Comparison of ENCODE assay signal across 38 cellular contexts in the genomic region with DNA sequence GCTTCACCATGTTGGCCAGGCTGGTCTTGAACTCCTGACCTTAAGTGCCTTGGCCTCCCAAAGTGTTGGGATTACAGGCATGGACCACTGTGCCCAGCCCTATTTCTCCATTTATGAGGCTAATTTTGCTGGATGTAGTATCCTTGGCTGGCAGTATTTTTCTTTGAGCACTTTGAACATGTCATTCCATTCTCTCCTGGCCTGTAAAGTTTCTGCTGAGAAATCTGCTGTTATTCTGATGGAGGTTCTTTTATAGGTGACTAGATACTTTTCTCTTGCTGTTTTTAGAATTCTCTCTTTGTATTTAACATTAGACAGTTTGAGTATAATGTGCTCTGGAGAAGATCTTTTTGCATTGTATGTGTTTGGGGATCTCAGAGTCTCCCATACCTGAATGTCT. TPM values are rescaled to one million over a fixed set of nuclear protein-coding genes. Genes with fewer than 3 reads are reported as not detected.
"Had no signal": no experiment of that assay in that cellular context is flagged by ENCODE, and none has a peak within 500 bp of the region (broad histone marks: within the 10 kb centered on the region; RNA-seq: fewer than 3 reads in every experiment).

No MANE protein-coding gene starts in this region.

- H3K27me3 ChIP-seq: ascending aorta, cardiac muscle cell had no signal

- H3K4me3 Mint-ChIP-seq: activated CD4-positive, alpha-beta memory T cell treated with anti-CD3 and anti-CD28 coated beads, Interleukin-2, amount 10 ng/mL, durations not matched to agents 7 days and 5 days; activated CD4-positive, alpha-beta T cell treated with anti-CD3 and anti-CD28 coated beads for 36 hours; activated CD4-positive, alpha-beta T cell treated with anti-CD3 and anti-CD28 coated beads, Interleukin-2, amount 10 ng/mL, durations not matched to agents 7 days and 5 days; activated CD8-positive, alpha-beta memory T cell treated with anti-CD3 and anti-CD28 coated beads, Interleukin-2, amount 10 ng/mL, durations not matched to agents 7 days and 5 days; activated CD8-positive, alpha-beta T cell treated with anti-CD3 and anti-CD28 coated beads, Interleukin-2, amount 10 ng/mL, durations not matched to agents 7 days and 5 days; activated naive CD4-positive, alpha-beta T cell treated with anti-CD3 and anti-CD28 coated beads, Interleukin-2, amount 10 ng/mL, durations not matched to agents 7 days and 5 days; activated naive CD4-positive, alpha-beta T cell treated with anti-CD3 and anti-CD28 coated beads, Interleukin-2, amount 50 U/mL, for 24 hours; activated naive CD8-positive, alpha-beta T cell; activated naive CD8-positive, alpha-beta T cell treated with anti-CD3 and anti-CD28 coated beads, Interleukin-2, amount 10 ng/mL, durations not matched to agents 7 days and 5 days; activated naive CD8-positive, alpha-beta T cell treated with anti-CD3 and anti-CD28 coated beads, Interleukin-2, amount 50 U/mL, for 24 hours; activated T-cell treated with anti-CD3 and anti-CD28 coated beads, Interleukin-2, amount 50 U/mL, for 24 hours; brain; central memory CD8-positive, alpha-beta T cell; T-helper 1 cell treated with Interleukin-12 subunit alpha and Interleukin-12 subunit beta and Interleukin-4 antibody, amounts not matched to agents 30 μg/mL and 1 μg/mL, for 36 hours; T-helper 2 cell treated with Interferon-gamma antibody and Interleukin-4, amounts not matched to agents 5 μg/mL and 100 μg/mL, for 36 hours had no signal

- ATAC-seq: activated CD4-positive, alpha-beta T cell treated with anti-CD3 and anti-CD28 coated beads for 36 hours; activated CD4-positive, CD25-positive, alpha-beta regulatory T cell treated with anti-CD3 and anti-CD28 coated beads, Interleukin-2, amount 50 U/mL, for 24 hours; activated CD8-positive, alpha-beta memory T cell treated with anti-CD3 and anti-CD28 coated beads, Interleukin-2, amount 10 ng/mL, durations not matched to agents 7 days and 5 days; activated CD8-positive, alpha-beta T cell treated with anti-CD3 and anti-CD28 coated beads, Interleukin-2, amount 10 ng/mL, durations not matched to agents 7 days and 5 days; activated naive CD8-positive, alpha-beta T cell treated with anti-CD3 and anti-CD28 coated beads, Interleukin-2, amount 50 U/mL, for 24 hours had no signal

- H3K4me3 ChIP-seq: ascending aorta, cardiac muscle cell had no signal

- FAIRE-seq: bronchial epithelial cell, TTC549 had no signal

- H3K36me3 ChIP-seq: cardiac muscle cell had no signal

- H3K27me3 Mint-ChIP-seq: activated naive CD4-positive, alpha-beta T cell treated with anti-CD3 and anti-CD28 coated beads, Interleukin-2, amount 10 ng/mL, durations not matched to agents 7 days and 5 days; activated naive CD8-positive, alpha-beta T cell treated with anti-CD3 and anti-CD28 coated beads, Interleukin-2, amount 10 ng/mL, durations not matched to agents 7 days and 5 days; activated T-cell treated with anti-CD3 and anti-CD28 coated beads, Interleukin-2, amount 50 U/mL, for 24 hours; central memory CD8-positive, alpha-beta T cell had no signal

- H3K4me1 ChIP-seq: ascending aorta had no signal

- DNase-seq: activated CD4-positive, alpha-beta memory T cell treated with anti-CD3 and anti-CD28 coated beads, Interleukin-2, amount 10 ng/mL, durations not matched to agents 7 days and 5 days; activated CD4-positive, alpha-beta T cell treated with anti-CD3 and anti-CD28 coated beads for 1 hour; activated CD4-positive, alpha-beta T cell treated with anti-CD3 and anti-CD28 coated beads for 36 hours; activated CD4-positive, alpha-beta T cell treated with anti-CD3 and anti-CD28 coated beads for 48 hours; activated CD4-positive, alpha-beta T cell treated with anti-CD3 and anti-CD28 coated beads, Interleukin-2, amount 10 ng/mL, durations not matched to agents 7 days and 5 days; activated CD4-positive, alpha-beta T cell treated with anti-CD3 and anti-CD28 coated beads, Interleukin-2, amount 50 U/mL, for 48 hours; activated CD4-positive, CD25-positive, alpha-beta regulatory T cell; activated CD8-positive, alpha-beta memory T cell treated with anti-CD3 and anti-CD28 coated beads for 24 hours; activated CD8-positive, alpha-beta memory T cell treated with anti-CD3 and anti-CD28 coated beads, Interleukin-2, amount 10 ng/mL, durations not matched to agents 7 days and 5 days; activated CD8-positive, alpha-beta memory T cell treated with anti-CD3 and anti-CD28 coated beads, Interleukin-2, amount 50 U/mL, for 48 hours; activated CD8-positive, alpha-beta T cell treated with anti-CD3 and anti-CD28 coated beads, Interleukin-2, amount 10 ng/mL, durations not matched to agents 7 days and 5 days; activated effector memory CD4-positive, alpha-beta T cell treated with Interleukin-2 at 50 U/mL for 16 hours; activated gamma-delta T cell; activated naive CD4-positive, alpha-beta T cell treated with anti-CD3 and anti-CD28 coated beads, Interleukin-2, amount 10 ng/mL, durations not matched to agents 7 days and 5 days; activated naive CD4-positive, alpha-beta T cell treated with Interleukin-2 at 50 U/mL for 16 hours; activated naive CD8-positive, alpha-beta T cell treated with anti-CD3 and anti-CD28 coated beads, Interleukin-2, amount 10 ng/mL, durations not matched to agents 7 days and 5 days; activated naive CD8-positive, alpha-beta T cell treated with anti-CD3 and anti-CD28 coated beads, Interleukin-2, amount 50 U/mL, for 24 hours; activated T-cell treated with anti-CD3 and anti-CD28 coated beads, Interleukin-2, amount 50 U/mL, for 24 hours; activated T-cell treated with anti-CD3 and anti-CD28 coated beads, Interleukin-2, amount 50 U/mL, for 48 hours; amygdala; anterior cingulate cortex; caudate nucleus; cerebellar nuclear complex; T-helper 2 cell; T-helper 9 cell had no signal

- H3K27ac Mint-ChIP-seq: activated CD4-positive, alpha-beta memory T cell treated with anti-CD3 and anti-CD28 coated beads, Interleukin-2, amount 10 ng/mL, durations not matched to agents 7 days and 5 days; activated CD4-positive, alpha-beta T cell treated with anti-CD3 and anti-CD28 coated beads for 36 hours; activated CD4-positive, alpha-beta T cell treated with anti-CD3 and anti-CD28 coated beads, Interleukin-2, amount 10 ng/mL, durations not matched to agents 7 days and 5 days; activated CD8-positive, alpha-beta memory T cell treated with anti-CD3 and anti-CD28 coated beads, Interleukin-2, amount 10 ng/mL, durations not matched to agents 7 days and 5 days; activated CD8-positive, alpha-beta T cell treated with anti-CD3 and anti-CD28 coated beads, Interleukin-2, amount 10 ng/mL, durations not matched to agents 7 days and 5 days; activated naive CD4-positive, alpha-beta T cell treated with anti-CD3 and anti-CD28 coated beads, Interleukin-2, amount 10 ng/mL, durations not matched to agents 7 days and 5 days; activated naive CD4-positive, alpha-beta T cell treated with anti-CD3 and anti-CD28 coated beads, Interleukin-2, amount 50 U/mL, for 24 hours; activated naive CD8-positive, alpha-beta T cell; activated naive CD8-positive, alpha-beta T cell treated with anti-CD3 and anti-CD28 coated beads, Interleukin-2, amount 10 ng/mL, durations not matched to agents 7 days and 5 days; activated naive CD8-positive, alpha-beta T cell treated with anti-CD3 and anti-CD28 coated beads, Interleukin-2, amount 50 U/mL, for 24 hours; activated T-cell treated with anti-CD3 and anti-CD28 coated beads, Interleukin-2, amount 50 U/mL, for 24 hours; activated T-helper 2 cell treated with anti-CD3 and anti-CD28 coated beads, Interferon-gamma antibody, Interleukin-2, Interleukin-4, amounts not matched to agents 10 μg/mL and 5 μg/mL and 100 μg/mL, durations not matched to agents 14 hours and 24 hours and 36 hours; brain; T-helper 1 cell treated with Interleukin-12 subunit alpha and Interleukin-12 subunit beta and Interleukin-4 antibody, amounts not matched to agents 30 μg/mL and 1 μg/mL, for 36 hours; T-helper 2 cell treated with Interferon-gamma antibody and Interleukin-4, amounts not matched to agents 5 μg/mL and 100 μg/mL, for 36 hours had no signal

- H3K36me3 Mint-ChIP-seq: activated naive CD4-positive, alpha-beta T cell treated with anti-CD3 and anti-CD28 coated beads, Interleukin-2, amount 10 ng/mL, durations not matched to agents 7 days and 5 days had no signal

- H3K27ac ChIP-seq: ascending aorta, cardiac muscle cell, VCaP had no signal

- H3K4me1 Mint-ChIP-seq: activated CD4-positive, alpha-beta memory T cell treated with anti-CD3 and anti-CD28 coated beads, Interleukin-2, amount 10 ng/mL, durations not matched to agents 7 days and 5 days; activated CD4-positive, alpha-beta T cell treated with anti-CD3 and anti-CD28 coated beads for 36 hours; activated naive CD4-positive, alpha-beta T cell treated with anti-CD3 and anti-CD28 coated beads, Interleukin-2, amount 10 ng/mL, durations not matched to agents 7 days and 5 days; activated naive CD4-positive, alpha-beta T cell treated with anti-CD3 and anti-CD28 coated beads, Interleukin-2, amount 50 U/mL, for 24 hours; activated naive CD8-positive, alpha-beta T cell treated with anti-CD3 and anti-CD28 coated beads, Interleukin-2, amount 50 U/mL, for 24 hours; brain; central memory CD8-positive, alpha-beta T cell had no signal

RNA-seq across cellular contexts. Expression of a gene that starts 9.1 kb away (rescaled TPM):
- total RNA-seq: activated CD4-positive, alpha-beta memory T cell treated with anti-CD3 and anti-CD28 coated beads, Interleukin-2, amount 10 ng/mL, durations not matched to agents 7 days and 5 days; activated CD4-positive, alpha-beta T cell treated with anti-CD3 and anti-CD28 coated beads for 36 hours; activated CD4-positive, alpha-beta T cell treated with anti-CD3 and anti-CD28 coated beads, Interleukin-2, amount 10 ng/mL, durations not matched to agents 7 days and 5 days; activated CD8-positive, alpha-beta memory T cell treated with anti-CD3 and anti-CD28 coated beads, Interleukin-2, amount 10 ng/mL, durations not matched to agents 7 days and 5 days; activated CD8-positive, alpha-beta T cell treated with anti-CD3 and anti-CD28 coated beads, Interleukin-2, amount 10 ng/mL, durations not matched to agents 7 days and 5 days; activated T-helper 2 cell treated with anti-CD3 and anti-CD28 coated beads, Interferon-gamma antibody, Interleukin-2, Interleukin-4, amounts not matched to agents 10 μg/mL and 5 μg/mL and 100 μg/mL, durations not matched to agents 14 hours and 24 hours and 36 hours had no signal
